In genomic region chr15:94743668-94744067, GRCh38 we compare ENCODE assay signal across 18 cellular contexts.
A peak's percentile ranks its signal among the peaks of the same experiment; 100 is the strongest.
DNase-seq lines count a peak whose midpoint lies in the region; ATAC-seq and TF ChIP-seq lines count a peak whose summit lies in the region.
"Had no signal": no experiment of that assay in that cellular context is flagged by ENCODE, and none has a peak within 500 bp of the region (broad histone marks: within the 10 kb centered on the region; RNA-seq: fewer than 3 reads in every experiment).

No MANE protein-coding gene starts in this region.

- 1% methylated on average over 9 of the region's 11 CpGs for WGBS in mammary epithelial cell (ENCODE audit: low coverage, missing lambda C conversion rate)
- 39% methylated on average over 11 of the region's 11 CpGs for WGBS in hepatocyte (ENCODE audit: low lambda C conversion rate, missing lambda C conversion rate)

- no peak overlapping the region for H2AFZ ChIP-seq in GM23338
- H2AFZ ChIP-seq in mammary epithelial cell (ENCODE audit: low read depth, low read length) = peak overlapping the region; percentile 43
- no peak overlapping the region for H2AFZ ChIP-seq in hepatocyte

- H3K9ac ChIP-seq in mammary epithelial cell (ENCODE audit: insufficient read depth, low read length) = no peak overlapping the region
- H3K9ac ChIP-seq: BLaER1 treated with 17β-estradiol and CSF1 and Interleukin-3, amounts not matched to agents 10 nM and 100 nM; KMS-11 had no signal

- dilution Hi-C loops in mammary epithelial cell (cut with HindIII; ENCODE audit: low sequenced_read_pairs) = loop anchor here (5.0 kb wide), 1 partner anchor 51 kb away; no protein-coding TSS in a partner anchor

- CTCF ChIA-PET in mammary epithelial cell (lab: Charles Lee; ENCODE audit: low non-redundant PET) = no interaction called here

- ATAC-seq in GM23338 (peak; percentile 46), GM21447 (IDR thresholded peaks at IDR 0.05; ENCODE audit: unreplicated experiment) (no peak), Right ventricle myocardium superior (ENCODE audit: poor library complexity) (no peak)
- no peak for ATAC-seq in stimulated activated memory B cell treated with anti-CD40 and anti-IgM and Interleukin-4, amounts not matched to agents 10 μg/mL and 1 μg/mL and 100 μg/mL, for 72 hours

- intact Hi-C loops in mammary epithelial cell (cut with micrococcal nuclease) = no loop called here
- intact Hi-C loops in Right ventricle myocardium superior (cut with DNase I) = no loop called here

- H3K4me3 ChIP-seq in GM23338 = no peak overlapping the region
- peak overlapping the region in 1 of 3 experiments; percentile 9 for H3K4me3 ChIP-seq in mammary epithelial cell (replicated peaks in 1 of 3; ENCODE audit: insufficient read depth in 1 of 3, low read depth in 2 of 3, low read length in 3 of 3)
- no peak overlapping the region for H3K4me3 ChIP-seq in hepatocyte
- H3K4me3 ChIP-seq: BLaER1 treated with 17β-estradiol and CSF1 and Interleukin-3, amounts not matched to agents 10 nM and 100 nM; SJCRH30 had no signal

- H4K20me1 ChIP-seq in GM23338 (replicated peaks; ENCODE audit: insufficient read depth) (no peaks in the 10 kb centered on the region), mammary epithelial cell (ENCODE audit: insufficient read depth, low read length) (no peaks in the 10 kb centered on the region), hepatocyte (ENCODE audit: insufficient read depth, poor library complexity, severe bottlenecking) (no peaks in the 10 kb centered on the region)
- H4K20me1 ChIP-seq: BLaER1 treated with 17β-estradiol and CSF1 and Interleukin-3, amounts not matched to agents 10 nM and 100 nM had no signal

- no peaks in the 10 kb centered on the region for H3F3A ChIP-seq in GM23338 (replicated peaks; ENCODE audit: low read depth)

- H3K9me3 ChIP-seq in mammary epithelial cell (replicated peaks; ENCODE audit: insufficient read depth, low read length) (no peaks in the 10 kb centered on the region), hepatocyte (ENCODE audit: low read depth) (no peaks in the 10 kb centered on the region)
- H3K9me3 ChIP-seq: SJCRH30 had no signal

- no TSS peak for BruUV-seq in mammary epithelial cell (replicated peaks; lab: Mats Ljungman, UMichigan)

- no peak overlapping the region for H3K27ac ChIP-seq in GM23338 (ENCODE audit: low read depth)
- peak overlapping the region; percentile 18 for H3K27ac ChIP-seq in mammary epithelial cell (ENCODE audit: insufficient read depth, low read depth, low read length)
- no peak overlapping the region for H3K27ac ChIP-seq in hepatocyte
- H3K27ac ChIP-seq: BLaER1 treated with 17β-estradiol and CSF1 and Interleukin-3, amounts not matched to agents 10 nM and 100 nM; KMS-11; SJCRH30 had no signal

- DNase-seq in GM23338 (ENCODE audit: low spot score) (no peak), mammary epithelial cell (peak; percentile 56), hepatocyte (ENCODE audit: low spot score) (peak; percentile 10), Right ventricle myocardium superior (no peak)
- DNase-seq in activated CD4-positive, alpha-beta T cell treated with anti-CD3 and anti-CD28 coated beads for 4 hours = no peak
- DNase-seq: DND-41, GOT3, NCI-H1048, NCI-H1436 treated with DMSO at 0.1 percent for 48 hours, NCI-H2081, NCI-H2227 treated with DMSO at 0.1 percent for 48 hours, NCI-H524 treated with DMSO at 0.1 percent for 48 hours, SJCRH30 had no signal

- H3K9me3 Mint-ChIP-seq in GM23338 (no peaks in the 10 kb centered on the region), nephron (no peaks in the 10 kb centered on the region)
- H3K9me3 Mint-ChIP-seq in stimulated activated memory B cell treated with anti-CD40 and anti-IgM and Interleukin-4, amounts not matched to agents 10 μg/mL and 1 μg/mL and 100 μg/mL, for 72 hours = no peaks in the 10 kb centered on the region

- no peaks in the 10 kb centered on the region for H3K36me3 Mint-ChIP-seq in GM23338 (ENCODE audit: low read depth)
- H3K36me3 Mint-ChIP-seq in nephron (ENCODE audit: low read depth) = no peaks in the 10 kb centered on the region
- H3K36me3 Mint-ChIP-seq in stimulated activated memory B cell treated with anti-CD40 and anti-IgM and Interleukin-4, amounts not matched to agents 10 μg/mL and 1 μg/mL and 100 μg/mL, for 72 hours = no peaks in the 10 kb centered on the region

- in situ Hi-C loops in mammary epithelial cell (cut with MboI; ENCODE audit: low sequenced_read_pairs in 2 of 2) = no loop called here

- H3K27ac Mint-ChIP-seq in GM23338 = no peak overlapping the region
- peak overlapping the region; percentile 37 to 52 (median 48) for H3K27ac Mint-ChIP-seq in nephron
- no peak overlapping the region for H3K27ac Mint-ChIP-seq in stimulated activated memory B cell treated with anti-CD40 and anti-IgM and Interleukin-4, amounts not matched to agents 10 μg/mL and 1 μg/mL and 100 μg/mL, for 72 hours

- no peak for TF ChIP-seq CTCF in GM23338 (conservative IDR thresholded peaks at IDR 0.05; ENCODE audit: low read depth in 2 of 2)
- TF ChIP-seq CTCF in mammary epithelial cell (conservative IDR thresholded peaks at IDR 0.05 in 1 of 2, IDR thresholded peaks at IDR 0.05 in 1 of 2; ENCODE audit: extremely low read depth in 1 of 2, insufficient read depth in 1 of 2, low read depth in 1 of 2, low read length in 2 of 2) = no peak
- TF ChIP-seq CTCF in hepatocyte (IDR thresholded peaks at IDR 0.05; ENCODE audit: poor library complexity) = no peak
- no peak for TF ChIP-seq CTCF in nephron (IDR thresholded peaks at IDR 0.05; ENCODE audit: unreplicated experiment in 3 of 3)

- H3K27me3 ChIP-seq in GM23338 (ENCODE audit: insufficient read depth) (no peaks in the 10 kb centered on the region), mammary epithelial cell (ENCODE audit: insufficient read depth, low read length) (no peaks in the 10 kb centered on the region), hepatocyte (no peaks in the 10 kb centered on the region)
- H3K27me3 ChIP-seq: BLaER1 treated with 17β-estradiol and CSF1 and Interleukin-3, amounts not matched to agents 10 nM and 100 nM; SJCRH30 had no signal

- H3K79me2 ChIP-seq in GM23338 (replicated peaks; ENCODE audit: insufficient read depth) (no peaks in the 10 kb centered on the region), mammary epithelial cell (ENCODE audit: insufficient read depth, low read length) (no peaks in the 10 kb centered on the region), hepatocyte (no peaks in the 10 kb centered on the region)

- H3K4me3 Mint-ChIP-seq in GM23338 = no peak overlapping the region
- peak overlapping the region; percentile 7 to 52 (median 17) for H3K4me3 Mint-ChIP-seq in nephron
- no peak overlapping the region for H3K4me3 Mint-ChIP-seq in stimulated activated memory B cell treated with anti-CD40 and anti-IgM and Interleukin-4, amounts not matched to agents 10 μg/mL and 1 μg/mL and 100 μg/mL, for 72 hours

- H3K9me2 ChIP-seq in GM23338 (ENCODE audit: insufficient read depth) (peaks cover 9% of the 10 kb centered on the region; the same call in 1 of the 2 replicates), hepatocyte (replicated peaks; ENCODE audit: insufficient read depth) (no peaks in the 10 kb centered on the region)

- H3K4me2 ChIP-seq in GM23338 (no peak overlapping the region), mammary epithelial cell (ENCODE audit: insufficient read depth, low read depth, low read length) (peak overlapping the region; percentile 38), hepatocyte (peak overlapping the region; percentile 48)
- H3K4me2 ChIP-seq: BLaER1 treated with 17β-estradiol and CSF1 and Interleukin-3, amounts not matched to agents 10 nM and 100 nM; KMS-11 had no signal

- H3K4me1 Mint-ChIP-seq in GM23338 = peaks cover 27% of the 10 kb centered on the region
- peaks cover 13% of the 10 kb centered on the region for H3K4me1 Mint-ChIP-seq in nephron
- H3K4me1 Mint-ChIP-seq in stimulated activated memory B cell treated with anti-CD40 and anti-IgM and Interleukin-4, amounts not matched to agents 10 μg/mL and 1 μg/mL and 100 μg/mL, for 72 hours = no peaks in the 10 kb centered on the region

- peaks cover 3% of the 10 kb centered on the region for H3K27me3 Mint-ChIP-seq in GM23338 (ENCODE audit: insufficient read depth, low read depth, poor library complexity)
- H3K27me3 Mint-ChIP-seq in nephron (ENCODE audit: low read depth) = no peaks in the 10 kb centered on the region
- no peaks in the 10 kb centered on the region for H3K27me3 Mint-ChIP-seq in stimulated activated memory B cell treated with anti-CD40 and anti-IgM and Interleukin-4, amounts not matched to agents 10 μg/mL and 1 μg/mL and 100 μg/mL, for 72 hours

- peaks cover 11% of the 10 kb centered on the region for H3K4me1 ChIP-seq in GM23338 (ENCODE audit: insufficient read depth)
- peaks cover 23% of the 10 kb centered on the region for H3K4me1 ChIP-seq in mammary epithelial cell (ENCODE audit: insufficient read depth, low read length)
- no peaks in the 10 kb centered on the region for H3K4me1 ChIP-seq in hepatocyte (ENCODE audit: insufficient read depth)
- H3K4me1 ChIP-seq: BLaER1 treated with 17β-estradiol and CSF1 and Interleukin-3, amounts not matched to agents 10 nM and 100 nM; SJCRH30 had no signal

- H3K36me3 ChIP-seq in GM23338 (ENCODE audit: insufficient read depth) (no peaks in the 10 kb centered on the region), mammary epithelial cell (ENCODE audit: insufficient read depth, low read length) (no peaks in the 10 kb centered on the region), hepatocyte (replicated peaks; ENCODE audit: insufficient read depth, low read depth) (no peaks in the 10 kb centered on the region)
- H3K36me3 ChIP-seq: BLaER1 treated with 17β-estradiol and CSF1 and Interleukin-3, amounts not matched to agents 10 nM and 100 nM; SJCRH30 had no signal

TF ChIP-seq in GM23338, 12 proteins besides CTCF, POLR2A, EP300 and RAD21 (continues in another document):
- TF ChIP-seq STAT1 (IDR thresholded peaks at IDR 0.05; ENCODE audit: unreplicated experiment) = no peak
- TF ChIP-seq ETS1 (IDR thresholded peaks at IDR 0.05) = no peak
- no peak for TF ChIP-seq EZH2phosphoT487 (IDR thresholded peaks at IDR 0.05; ENCODE audit: unreplicated experiment)

Comparison
In these comparisons a context has a peak if more than half of its experiments do, and no peak if none do; other contexts are left out.
1. DNase-seq: peak in mammary epithelial cell (single experiment) and hepatocyte (single experiment); none in GM23338 (single experiment), activated CD4-positive, alpha-beta T cell treated with anti-CD3 and anti-CD28 coated beads for 4 hours (0 of 2) and Right ventricle myocardium superior (single experiment).
2. H3K27ac Mint-ChIP-seq: peak in nephron (3 of 3); none in GM23338 (single experiment) and stimulated activated memory B cell treated with anti-CD40 and anti-IgM and Interleukin-4, amounts not matched to agents 10 μg/mL and 1 μg/mL and 100 μg/mL, for 72 hours (single experiment).
3. H3K4me3 Mint-ChIP-seq: peak in nephron (3 of 3); none in GM23338 (single experiment) and stimulated activated memory B cell treated with anti-CD40 and anti-IgM and Interleukin-4, amounts not matched to agents 10 μg/mL and 1 μg/mL and 100 μg/mL, for 72 hours (single experiment).